ENCODE assay signal across 8 cellular contexts in the genomic region with DNA sequence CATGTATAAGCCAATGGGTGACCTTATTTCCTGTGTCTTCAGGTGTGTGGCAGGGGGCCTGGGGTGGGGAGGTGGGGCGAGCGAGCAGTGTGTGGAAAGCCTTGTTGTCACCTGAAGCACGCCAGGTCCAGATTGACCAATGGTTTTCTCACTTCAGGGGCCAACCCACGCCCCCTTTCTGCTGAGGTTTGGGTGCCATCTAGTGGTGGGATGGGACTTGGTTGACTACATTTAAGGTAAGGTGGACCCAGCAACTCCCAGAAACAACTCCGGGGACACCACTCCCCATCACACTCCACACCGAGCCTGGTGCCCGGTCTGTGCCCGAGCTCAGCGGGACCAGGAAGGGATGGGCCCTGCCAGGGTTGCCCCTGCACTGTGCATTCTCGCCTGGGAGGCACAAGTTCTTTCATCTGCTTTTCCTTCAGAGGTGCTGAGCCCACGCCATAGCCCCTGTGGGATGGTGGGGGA. TPM values are rescaled to one million over a fixed set of nuclear protein-coding genes. Genes with fewer than 3 reads are reported as not detected.
DNase-seq lines count a peak whose midpoint lies in the region; ATAC-seq and TF ChIP-seq lines count a peak whose summit lies in the region.

No MANE protein-coding gene starts in this region.

- H3K4me1 Mint-ChIP-seq in activated naive CD4-positive, alpha-beta T cell treated with anti-CD3 and anti-CD28 coated beads for 36 hours (ENCODE audit: low read depth), result no peaks in the 10 kb centered on the region

- H3K4me3 ChIP-seq in SJCRH30 (no peak overlapping the region), uterus (no peak overlapping the region)

- TF ChIP-seq CTCF in uterus (IDR thresholded peaks at IDR 0.05), result peak; percentile 75 to 87 (median 79)

- H3K9me3 Mint-ChIP-seq in activated naive CD4-positive, alpha-beta T cell treated with anti-CD3 and anti-CD28 coated beads for 36 hours, result no peaks in the 10 kb centered on the region

- H3K36me3 ChIP-seq in SJCRH30 (no peaks in the 10 kb centered on the region), uterus (no peaks in the 10 kb centered on the region)

- CTCF ChIA-PET in activated naive CD4-positive, alpha-beta T cell treated with anti-CD3 and anti-CD28 coated beads for 36 hours (lab: Charles Lee), result no interaction called here

- no peak for TF ChIP-seq POLR2A in uterus (IDR thresholded peaks at IDR 0.05)

- peaks cover 2% of the 10 kb centered on the region for H3K36me3 Mint-ChIP-seq in activated naive CD4-positive, alpha-beta T cell treated with anti-CD3 and anti-CD28 coated beads for 36 hours (ENCODE audit: low read depth)

- H3K9me3 ChIP-seq in SJCRH30 (replicated peaks) (no peaks in the 10 kb centered on the region), uterus (no peaks in the 10 kb centered on the region)

- intact Hi-C loops in activated naive CD4-positive, alpha-beta T cell treated with anti-CD3 and anti-CD28 coated beads for 36 hours (cut with micrococcal nuclease), result loop anchor here (5.0 kb wide), 1 partner anchor 456 kb away; no protein-coding TSS in a partner anchor
- intact Hi-C loops in uterus (cut with DNase I; ENCODE audit: low total_unique reads), result loop anchor here (5.0 kb wide), 1 partner anchor 186 kb away; a partner anchor contains a TSS

- no peaks in the 10 kb centered on the region for H3K27me3 Mint-ChIP-seq in activated naive CD4-positive, alpha-beta T cell treated with anti-CD3 and anti-CD28 coated beads for 36 hours (ENCODE audit: low read depth)

- no peak for ATAC-seq in GM21360 (IDR thresholded peaks at IDR 0.05; ENCODE audit: unreplicated experiment)

- no peak overlapping the region for H3K4me3 Mint-ChIP-seq in activated naive CD4-positive, alpha-beta T cell treated with anti-CD3 and anti-CD28 coated beads for 36 hours

- DNase-seq in Daoy (ENCODE audit: low read depth), result peak; percentile 77
- DNase-seq in LoVo (ENCODE audit: low spot score), result peak; percentile 31
- DNase-seq in SJCRH30, result peak; percentile 66 to 81
- DNase-seq in activated naive CD4-positive, alpha-beta T cell treated with anti-CD3 and anti-CD28 coated beads for 36 hours, result peak; percentile 77
- DNase-seq in glomerular visceral epithelial cell (ENCODE audit: extremely low spot score), result peak; percentile 70
- DNase-seq in pons (ENCODE audit: low spot score), result peak; percentile 62
- DNase-seq in uterus, result peak; percentile 79 to 86

- peaks cover 3% of the 10 kb centered on the region; the same call in 1 of the 2 replicates for H3K4me1 ChIP-seq in SJCRH30
- H3K4me1 ChIP-seq in uterus, result peaks cover 0 to 7% of the 10 kb centered on the region in 2 donors

- H3K27me3 ChIP-seq in SJCRH30, result no peaks in the 10 kb centered on the region
- no peaks in the 10 kb centered on the region for H3K27me3 ChIP-seq in uterus

- H3K27ac ChIP-seq in SJCRH30 (no peak overlapping the region), uterus (peak overlapping the region in 1 of 2 donors; percentile 39)

- H3K27ac Mint-ChIP-seq in activated naive CD4-positive, alpha-beta T cell treated with anti-CD3 and anti-CD28 coated beads for 36 hours, result no peak overlapping the region

RNA-seq across cellular contexts. Expression of a gene that starts 40.0 kb away (rescaled TPM):
- total RNA-seq in Daoy (2014; rRNA removed; shearing (Covaris generic)), result 3.3 TPM in 2 replicates
- 3.9 and 5.5 TPM in 2 replicates for total RNA-seq in SJCRH30 (2014; rRNA removed; shearing (Covaris generic))
- total RNA-seq in activated naive CD4-positive, alpha-beta T cell treated with anti-CD3 and anti-CD28 coated beads for 36 hours, result 1 to 10 TPM; 7.0 to 8.0 TPM
- 10 to 100 TPM in 3 of 4 donors, 1 to 10 TPM in 1; 5.6 to 54.6 (median 17.7) TPM for total RNA-seq in uterus

Comparison
In these comparisons a context has a peak if more than half of its experiments do, and no peak if none do; other contexts are left out.
1. DNase-seq: peak in every context shown above with its lines; median percentile 82 in uterus; 77 in Daoy; 77 in activated naive CD4-positive, alpha-beta T cell treated with anti-CD3 and anti-CD28 coated beads for 36 hours; 74 in SJCRH30; 70 in glomerular visceral epithelial cell; 62 in pons; 31 in LoVo.